Comparison of ENCODE assay signal across 1 cellular context in the genomic region with DNA sequence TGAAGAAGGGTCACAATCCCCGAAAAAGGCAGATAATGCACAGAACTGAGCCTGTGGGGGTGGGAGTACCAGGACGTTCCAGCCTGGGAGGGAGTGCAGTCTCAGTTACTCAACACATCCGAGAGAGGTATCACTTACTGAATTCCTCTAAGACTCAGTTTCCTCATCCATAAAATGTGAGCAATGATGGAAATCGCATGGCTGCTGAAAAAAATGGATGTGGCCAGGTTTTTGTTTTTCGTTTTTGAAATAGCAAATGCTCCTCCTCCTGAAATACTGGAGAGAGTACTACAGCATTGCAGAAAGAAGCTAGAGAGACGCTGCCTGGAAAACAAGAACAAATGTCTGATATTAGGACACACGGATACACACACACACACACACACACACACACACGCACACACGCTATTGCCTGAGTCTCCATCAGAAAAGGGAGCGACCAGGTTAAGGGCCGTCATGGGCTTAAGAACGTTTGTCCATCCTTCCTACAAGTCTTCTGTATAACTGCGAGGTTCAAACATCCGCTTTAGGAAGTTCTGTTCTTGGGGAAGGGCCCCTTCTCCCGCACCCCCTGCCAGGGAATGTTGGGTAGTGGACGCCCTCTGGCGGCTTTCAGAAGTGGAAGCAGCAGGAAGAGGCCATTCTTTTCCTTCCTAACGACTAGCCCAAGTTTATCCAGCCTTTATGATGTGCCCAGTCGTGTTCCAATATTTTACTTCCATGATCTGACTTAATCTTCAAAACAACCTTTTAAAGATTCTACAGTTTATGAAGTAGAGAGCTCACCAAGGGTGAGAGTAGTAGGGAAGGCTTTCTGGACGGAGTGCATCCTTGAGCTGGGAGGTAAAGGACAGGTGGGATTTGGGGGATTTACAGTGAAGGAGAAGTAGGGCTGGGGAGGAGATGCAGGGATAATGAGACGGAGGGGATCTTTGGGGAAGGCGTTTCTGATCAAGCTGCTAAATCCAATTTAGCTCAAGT.
TF ChIP-seq lines count a peak whose summit lies in the region.

No MANE protein-coding gene starts in this region.

TF ChIP-seq in HEK293, 187 proteins besides CTCF, POLR2A, EP300 and RAD21 (continued from another document and continues in another):
- TF ChIP-seq KLF16 (tag by site-specific recombination; IDR thresholded peaks at IDR 0.05) (no peak), YY2 (tag by site-specific recombination; IDR thresholded peaks at IDR 0.05) (no peak), TCF7L2 (IDR thresholded peaks at IDR 0.05; ENCODE audit: borderline replicate concordance, low read depth, low read length) (no peak), ZNF335 (tag by site-specific recombination; conservative IDR thresholded peaks at IDR 0.05) (peak; percentile 64), ZNF239 (tag by site-specific recombination; IDR thresholded peaks at IDR 0.05) (no peak), MEIS1 (CRISPR knock-in tag; IDR thresholded peaks at IDR 0.05; ENCODE audit: borderline replicate concordance) (no peak), ZNF426 (tag by site-specific recombination; IDR thresholded peaks at IDR 0.05) (no peak), ZNF561 (tag by site-specific recombination; IDR thresholded peaks at IDR 0.05; ENCODE audit: borderline replicate concordance) (no peak; the same call in 1 of the 2 replicates), ZNF37A (tag by site-specific recombination; IDR thresholded peaks at IDR 0.05) (no peak), ZNF600 (tag by site-specific recombination; IDR thresholded peaks at IDR 0.05) (no peak), YY1 (tag by site-specific recombination; IDR thresholded peaks at IDR 0.05) (0 out of 2 replicates have a peak, but pooled peaks have one; percentile 29), ZNF843 (tag by site-specific recombination; IDR thresholded peaks at IDR 0.05) (peak; percentile 20; the same call in 1 of the 2 replicates), SP7 (tag by site-specific recombination; IDR thresholded peaks at IDR 0.05) (peak; percentile 65), ZFP69B (tag by site-specific recombination; IDR thresholded peaks at IDR 0.05) (peak; percentile 24; the same call in 1 of the 2 replicates), GLIS2 (tag by site-specific recombination; IDR thresholded peaks at IDR 0.05) (peak; percentile 57; the same call in 1 of the 2 replicates), ZNF658 (tag by site-specific recombination; IDR thresholded peaks at IDR 0.05) (no peak), ZNF558 (tag by site-specific recombination; IDR thresholded peaks at IDR 0.05) (no peak; the same call in 1 of the 2 replicates), ZNF202 (tag by site-specific recombination; IDR thresholded peaks at IDR 0.05; ENCODE audit: borderline replicate concordance) (no peak), ZNF175 (tag by site-specific recombination; IDR thresholded peaks at IDR 0.05) (no peak), ZNF169 (tag by site-specific recombination; IDR thresholded peaks at IDR 0.05) (no peak), KLF7 (tag by site-specific recombination; IDR thresholded peaks at IDR 0.05; ENCODE audit: borderline replicate concordance) (0 out of 2 replicates have a peak, but pooled peaks have one; percentile 4), ZNF623 (tag by site-specific recombination; IDR thresholded peaks at IDR 0.05) (no peak), MYNN (tag by site-specific recombination; IDR thresholded peaks at IDR 0.05; ENCODE audit: borderline replicate concordance) (no peak), KLF10 (tag by site-specific recombination; IDR thresholded peaks at IDR 0.05) (no peak; the same call in 1 of the 2 replicates), ZNF10 (tag by site-specific recombination; IDR thresholded peaks at IDR 0.05) (no peak)
- TF ChIP-seq, protein P1, sequence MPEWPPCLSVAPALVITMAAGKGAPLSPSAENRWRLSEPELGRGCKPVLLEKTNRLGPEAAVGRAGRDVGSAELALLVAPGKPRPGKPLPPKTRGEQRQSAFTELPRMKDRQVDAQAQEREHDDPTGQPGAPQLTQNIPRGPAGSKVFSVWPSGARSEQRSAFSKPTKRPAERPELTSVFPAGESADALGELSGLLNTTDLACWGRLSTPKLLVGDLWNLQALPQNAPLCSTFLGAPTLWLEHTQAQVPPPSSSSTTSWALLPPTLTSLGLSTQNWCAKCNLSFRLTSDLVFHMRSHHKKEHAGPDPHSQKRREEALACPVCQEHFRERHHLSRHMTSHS (tag by site-specific recombination; IDR thresholded peaks at IDR 0.05): no peak
- TF ChIP-seq, protein P2, sequence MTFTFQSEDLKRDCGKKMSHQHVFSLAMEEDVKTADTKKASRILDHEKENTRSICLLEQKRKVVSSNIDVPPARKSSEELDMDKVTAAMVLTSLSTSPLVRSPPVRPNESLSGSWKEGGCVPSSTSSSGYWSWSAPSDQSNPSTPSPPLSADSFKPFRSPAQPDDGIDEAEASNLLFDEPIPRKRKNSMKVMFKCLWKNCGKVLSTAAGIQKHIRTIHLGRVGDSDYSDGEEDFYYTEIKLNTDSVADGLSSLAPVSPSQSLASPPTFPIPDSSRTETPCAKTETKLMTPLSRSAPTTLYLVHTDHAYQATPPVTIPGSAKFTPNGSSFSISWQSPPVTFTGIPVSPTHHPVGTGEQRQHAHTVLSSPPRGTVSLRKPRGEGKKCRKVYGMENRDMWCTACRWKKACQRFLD (tag by site-specific recombination; IDR thresholded peaks at IDR 0.05): no peak
- TF ChIP-seq, protein P3, sequence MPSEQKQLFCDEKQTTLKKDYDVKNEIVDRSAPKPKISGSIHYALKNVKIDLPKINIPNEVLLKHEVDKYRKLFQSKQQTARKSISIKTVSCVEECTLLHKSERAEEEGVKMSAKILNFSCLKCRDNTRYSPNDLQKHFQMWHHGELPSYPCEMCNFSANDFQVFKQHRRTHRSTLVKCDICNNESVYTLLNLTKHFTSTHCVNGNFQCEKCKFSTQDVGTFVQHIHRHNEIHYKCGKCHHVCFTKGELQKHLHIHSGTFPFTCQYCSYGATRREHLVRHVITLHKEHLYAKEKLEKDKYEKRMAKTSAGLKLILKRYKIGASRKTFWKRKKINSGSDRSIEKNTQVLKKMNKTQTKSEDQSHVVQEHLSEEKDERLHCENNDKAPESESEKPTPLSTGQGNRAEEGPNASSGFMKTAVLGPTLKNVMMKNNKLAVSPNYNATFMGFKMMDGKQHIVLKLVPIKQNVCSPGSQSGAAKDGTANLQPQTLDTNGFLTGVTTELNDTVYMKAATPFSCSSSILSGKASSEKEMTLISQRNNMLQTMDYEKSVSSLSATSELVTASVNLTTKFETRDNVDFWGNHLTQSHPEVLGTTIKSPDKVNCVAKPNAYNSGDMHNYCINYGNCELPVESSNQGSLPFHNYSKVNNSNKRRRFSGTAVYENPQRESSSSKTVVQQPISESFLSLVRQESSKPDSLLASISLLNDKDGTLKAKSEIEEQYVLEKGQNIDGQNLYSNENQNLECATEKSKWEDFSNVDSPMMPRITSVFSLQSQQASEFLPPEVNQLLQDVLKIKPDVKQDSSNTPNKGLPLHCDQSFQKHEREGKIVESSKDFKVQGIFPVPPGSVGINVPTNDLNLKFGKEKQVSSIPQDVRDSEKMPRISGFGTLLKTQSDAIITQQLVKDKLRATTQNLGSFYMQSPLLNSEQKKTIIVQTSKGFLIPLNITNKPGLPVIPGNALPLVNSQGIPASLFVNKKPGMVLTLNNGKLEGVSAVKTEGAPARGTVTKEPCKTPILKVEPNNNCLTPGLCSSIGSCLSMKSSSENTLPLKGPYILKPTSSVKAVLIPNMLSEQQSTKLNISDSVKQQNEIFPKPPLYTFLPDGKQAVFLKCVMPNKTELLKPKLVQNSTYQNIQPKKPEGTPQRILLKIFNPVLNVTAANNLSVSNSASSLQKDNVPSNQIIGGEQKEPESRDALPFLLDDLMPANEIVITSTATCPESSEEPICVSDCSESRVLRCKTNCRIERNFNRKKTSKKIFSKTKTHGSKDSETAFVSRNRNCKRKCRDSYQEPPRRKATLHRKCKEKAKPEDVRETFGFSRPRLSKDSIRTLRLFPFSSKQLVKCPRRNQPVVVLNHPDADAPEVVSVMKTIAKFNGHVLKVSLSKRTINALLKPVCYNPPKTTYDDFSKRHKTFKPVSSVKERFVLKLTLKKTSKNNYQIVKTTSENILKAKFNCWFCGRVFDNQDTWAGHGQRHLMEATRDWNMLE (tag by site-specific recombination; conservative IDR thresholded peaks at IDR 0.05; ENCODE audit: low read depth): no peak
- TF ChIP-seq, protein P4, sequence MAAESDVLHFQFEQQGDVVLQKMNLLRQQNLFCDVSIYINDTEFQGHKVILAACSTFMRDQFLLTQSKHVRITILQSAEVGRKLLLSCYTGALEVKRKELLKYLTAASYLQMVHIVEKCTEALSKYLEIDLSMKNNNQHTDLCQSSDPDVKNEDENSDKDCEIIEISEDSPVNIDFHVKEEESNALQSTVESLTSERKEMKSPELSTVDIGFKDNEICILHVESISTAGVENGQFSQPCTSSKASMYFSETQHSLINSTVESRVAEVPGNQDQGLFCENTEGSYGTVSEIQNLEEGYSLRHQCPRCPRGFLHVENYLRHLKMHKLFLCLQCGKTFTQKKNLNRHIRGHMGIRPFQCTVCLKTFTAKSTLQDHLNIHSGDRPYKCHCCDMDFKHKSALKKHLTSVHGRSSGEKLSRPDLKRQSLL (tag by site-specific recombination; IDR thresholded peaks at IDR 0.05): no peak
- TF ChIP-seq, protein P5, sequence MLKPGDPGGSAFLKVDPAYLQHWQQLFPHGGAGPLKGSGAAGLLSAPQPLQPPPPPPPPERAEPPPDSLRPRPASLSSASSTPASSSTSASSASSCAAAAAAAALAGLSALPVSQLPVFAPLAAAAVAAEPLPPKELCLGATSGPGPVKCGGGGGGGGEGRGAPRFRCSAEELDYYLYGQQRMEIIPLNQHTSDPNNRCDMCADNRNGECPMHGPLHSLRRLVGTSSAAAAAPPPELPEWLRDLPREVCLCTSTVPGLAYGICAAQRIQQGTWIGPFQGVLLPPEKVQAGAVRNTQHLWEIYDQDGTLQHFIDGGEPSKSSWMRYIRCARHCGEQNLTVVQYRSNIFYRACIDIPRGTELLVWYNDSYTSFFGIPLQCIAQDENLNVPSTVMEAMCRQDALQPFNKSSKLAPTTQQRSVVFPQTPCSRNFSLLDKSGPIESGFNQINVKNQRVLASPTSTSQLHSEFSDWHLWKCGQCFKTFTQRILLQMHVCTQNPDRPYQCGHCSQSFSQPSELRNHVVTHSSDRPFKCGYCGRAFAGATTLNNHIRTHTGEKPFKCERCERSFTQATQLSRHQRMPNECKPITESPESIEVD (tag by site-specific recombination; IDR thresholded peaks at IDR 0.05): no peak
- TF ChIP-seq, protein P6, sequence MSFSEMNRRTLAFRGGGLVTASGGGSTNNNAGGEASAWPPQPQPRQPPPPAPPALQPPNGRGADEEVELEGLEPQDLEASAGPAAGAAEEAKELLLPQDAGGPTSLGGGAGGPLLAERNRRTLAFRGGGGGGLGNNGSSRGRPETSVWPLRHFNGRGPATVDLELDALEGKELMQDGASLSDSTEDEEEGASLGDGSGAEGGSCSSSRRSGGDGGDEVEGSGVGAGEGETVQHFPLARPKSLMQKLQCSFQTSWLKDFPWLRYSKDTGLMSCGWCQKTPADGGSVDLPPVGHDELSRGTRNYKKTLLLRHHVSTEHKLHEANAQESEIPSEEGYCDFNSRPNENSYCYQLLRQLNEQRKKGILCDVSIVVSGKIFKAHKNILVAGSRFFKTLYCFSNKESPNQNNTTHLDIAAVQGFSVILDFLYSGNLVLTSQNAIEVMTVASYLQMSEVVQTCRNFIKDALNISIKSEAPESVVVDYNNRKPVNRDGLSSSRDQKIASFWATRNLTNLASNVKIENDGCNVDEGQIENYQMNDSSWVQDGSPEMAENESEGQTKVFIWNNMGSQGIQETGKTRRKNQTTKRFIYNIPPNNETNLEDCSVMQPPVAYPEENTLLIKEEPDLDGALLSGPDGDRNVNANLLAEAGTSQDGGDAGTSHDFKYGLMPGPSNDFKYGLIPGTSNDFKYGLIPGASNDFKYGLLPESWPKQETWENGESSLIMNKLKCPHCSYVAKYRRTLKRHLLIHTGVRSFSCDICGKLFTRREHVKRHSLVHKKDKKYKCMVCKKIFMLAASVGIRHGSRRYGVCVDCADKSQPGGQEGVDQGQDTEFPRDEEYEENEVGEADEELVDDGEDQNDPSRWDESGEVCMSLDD (tag by site-specific recombination; IDR thresholded peaks at IDR 0.05): peak; percentile 85
- TF ChIP-seq, protein P7, sequence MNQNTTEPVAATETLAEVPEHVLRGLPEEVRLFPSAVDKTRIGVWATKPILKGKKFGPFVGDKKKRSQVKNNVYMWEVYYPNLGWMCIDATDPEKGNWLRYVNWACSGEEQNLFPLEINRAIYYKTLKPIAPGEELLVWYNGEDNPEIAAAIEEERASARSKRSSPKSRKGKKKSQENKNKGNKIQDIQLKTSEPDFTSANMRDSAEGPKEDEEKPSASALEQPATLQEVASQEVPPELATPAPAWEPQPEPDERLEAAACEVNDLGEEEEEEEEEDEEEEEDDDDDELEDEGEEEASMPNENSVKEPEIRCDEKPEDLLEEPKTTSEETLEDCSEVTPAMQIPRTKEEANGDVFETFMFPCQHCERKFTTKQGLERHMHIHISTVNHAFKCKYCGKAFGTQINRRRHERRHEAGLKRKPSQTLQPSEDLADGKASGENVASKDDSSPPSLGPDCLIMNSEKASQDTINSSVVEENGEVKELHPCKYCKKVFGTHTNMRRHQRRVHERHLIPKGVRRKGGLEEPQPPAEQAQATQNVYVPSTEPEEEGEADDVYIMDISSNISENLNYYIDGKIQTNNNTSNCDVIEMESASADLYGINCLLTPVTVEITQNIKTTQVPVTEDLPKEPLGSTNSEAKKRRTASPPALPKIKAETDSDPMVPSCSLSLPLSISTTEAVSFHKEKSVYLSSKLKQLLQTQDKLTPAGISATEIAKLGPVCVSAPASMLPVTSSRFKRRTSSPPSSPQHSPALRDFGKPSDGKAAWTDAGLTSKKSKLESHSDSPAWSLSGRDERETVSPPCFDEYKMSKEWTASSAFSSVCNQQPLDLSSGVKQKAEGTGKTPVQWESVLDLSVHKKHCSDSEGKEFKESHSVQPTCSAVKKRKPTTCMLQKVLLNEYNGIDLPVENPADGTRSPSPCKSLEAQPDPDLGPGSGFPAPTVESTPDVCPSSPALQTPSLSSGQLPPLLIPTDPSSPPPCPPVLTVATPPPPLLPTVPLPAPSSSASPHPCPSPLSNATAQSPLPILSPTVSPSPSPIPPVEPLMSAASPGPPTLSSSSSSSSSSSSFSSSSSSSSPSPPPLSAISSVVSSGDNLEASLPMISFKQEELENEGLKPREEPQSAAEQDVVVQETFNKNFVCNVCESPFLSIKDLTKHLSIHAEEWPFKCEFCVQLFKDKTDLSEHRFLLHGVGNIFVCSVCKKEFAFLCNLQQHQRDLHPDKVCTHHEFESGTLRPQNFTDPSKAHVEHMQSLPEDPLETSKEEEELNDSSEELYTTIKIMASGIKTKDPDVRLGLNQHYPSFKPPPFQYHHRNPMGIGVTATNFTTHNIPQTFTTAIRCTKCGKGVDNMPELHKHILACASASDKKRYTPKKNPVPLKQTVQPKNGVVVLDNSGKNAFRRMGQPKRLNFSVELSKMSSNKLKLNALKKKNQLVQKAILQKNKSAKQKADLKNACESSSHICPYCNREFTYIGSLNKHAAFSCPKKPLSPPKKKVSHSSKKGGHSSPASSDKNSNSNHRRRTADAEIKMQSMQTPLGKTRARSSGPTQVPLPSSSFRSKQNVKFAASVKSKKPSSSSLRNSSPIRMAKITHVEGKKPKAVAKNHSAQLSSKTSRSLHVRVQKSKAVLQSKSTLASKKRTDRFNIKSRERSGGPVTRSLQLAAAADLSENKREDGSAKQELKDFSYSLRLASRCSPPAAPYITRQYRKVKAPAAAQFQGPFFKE (tag by site-specific recombination; IDR thresholded peaks at IDR 0.05; ENCODE audit: borderline replicate concordance): no peak
